ENCODE assay signal across 14 cellular contexts in the genomic region with DNA sequence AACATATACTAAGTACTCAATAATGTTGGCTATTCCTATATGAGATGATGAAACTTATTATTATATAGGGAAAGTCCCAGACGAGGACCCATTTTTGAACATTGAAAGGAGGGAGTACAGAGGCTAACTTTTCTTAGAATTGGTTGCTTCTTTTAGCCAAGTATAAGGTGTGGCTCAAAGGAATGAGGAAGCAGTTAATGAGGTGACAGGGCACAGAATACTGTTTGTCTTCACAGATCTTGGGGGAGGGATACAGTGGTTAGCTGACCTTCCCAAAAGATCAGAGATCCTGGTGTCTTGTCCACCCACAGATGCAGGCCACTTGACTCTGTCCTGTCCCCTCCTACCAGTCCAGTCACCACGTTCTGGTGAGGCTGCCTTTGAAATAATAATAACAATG.
A peak's percentile ranks its signal among the peaks of the same experiment; 100 is the strongest.
DNase-seq lines count a peak whose midpoint lies in the region; ATAC-seq, FAIRE-seq and TF ChIP-seq lines count a peak whose summit lies in the region.
"Had no signal": no experiment of that assay in that cellular context is flagged by ENCODE, and none has a peak within 500 bp of the region (broad histone marks: within the 10 kb centered on the region; RNA-seq: fewer than 3 reads in every experiment).

No MANE protein-coding gene starts in this region.

- H3K27me3 Mint-ChIP-seq in Calu3 (ENCODE audit: unreplicated experiment), result no peaks in the 10 kb centered on the region
- H3K27me3 Mint-ChIP-seq in activated T-cell treated with anti-CD3 and anti-CD28 coated beads, Interleukin-2, amount 50 U/mL, for 4 hours (ENCODE audit: low read depth), result peaks cover 45% of the 10 kb centered on the region
- peaks cover 28% of the 10 kb centered on the region for H3K27me3 Mint-ChIP-seq in activated naive CD8-positive, alpha-beta T cell treated with anti-CD3 and anti-CD28 coated beads for 36 hours

- H3K4me1 ChIP-seq in esophagus (ENCODE audit: control insufficient read depth in 2 of 2, insufficient read depth in 2 of 2, low read length in 1 of 2), result peaks cover 0 to under 1% of the 10 kb centered on the region in 2 donors
- H3K4me1 ChIP-seq in pancreas, result no peaks in the 10 kb centered on the region

- H3K9me3 ChIP-seq in esophagus (ENCODE audit: control insufficient read depth in 2 of 2, insufficient read depth in 1 of 2, low read depth in 1 of 2, low read length in 1 of 2) (no peaks in the 10 kb centered on the region), pancreas (no peaks in the 10 kb centered on the region)
- H3K9me3 ChIP-seq: testis had no signal

- 24 to 25% methylated on average over 2 of the region's 2 CpGs for WGBS in esophagus, 2 donors
- WGBS in pancreas, 2 donors, result 39 to 47% methylated on average over 2 of the region's 2 CpGs

- no peak overlapping the region for H3K4me3 ChIP-seq in esophagus (ENCODE audit: low read depth in 1 of 2, low read length in 2 of 2)
- no peak overlapping the region for H3K4me3 ChIP-seq in pancreas
- H3K4me3 ChIP-seq: coronary artery, testis had no signal

- ATAC-seq in pancreas, result peak in 3 of 4 donors; percentile 43 to 58 (median 43)
- ATAC-seq in HG03354 (IDR thresholded peaks at IDR 0.05; ENCODE audit: poor library complexity, severe bottlenecking, unreplicated experiment), result no peak
- ATAC-seq in GM21576 (IDR thresholded peaks at IDR 0.05; ENCODE audit: unreplicated experiment), result no peak
- no peak for ATAC-seq in activated T-cell treated with anti-CD3 and anti-CD28 coated beads, Interleukin-2, amount 50 U/mL, for 4 hours

- DNase-seq in Calu3 (peak; percentile 56), RCC 7860 (ENCODE audit: low spot score) (peak; percentile 49), pancreas (no peak)
- DNase-seq in activated T-cell treated with anti-CD3 and anti-CD28 coated beads, Interleukin-2, amount 50 U/mL, for 4 hours, result no peak
- DNase-seq in activated naive CD8-positive, alpha-beta T cell treated with anti-CD3 and anti-CD28 coated beads for 36 hours, result no peak
- DNase-seq: DMS153; H7; stimulated activated CD4-positive, alpha-beta T cell treated with anti-CD3 and anti-CD28 coated beads, Interleukin-15, amount 100 ng/mL, for 24 hours; testis had no signal

- no peaks in the 10 kb centered on the region for H3K27me3 ChIP-seq in esophagus (ENCODE audit: control insufficient read depth in 1 of 2, insufficient read depth in 2 of 2, low read length in 2 of 2)
- no peaks in the 10 kb centered on the region for H3K27me3 ChIP-seq in pancreas
- H3K27me3 ChIP-seq: testis had no signal

- FAIRE-seq in RCC 7860 (lab: Jason Lieb, UNC), result peak; percentile 55
- no peak for FAIRE-seq in pancreas (lab: Jason Lieb, UNC)

- H3K4me3 Mint-ChIP-seq in Calu3 (ENCODE audit: low read depth, unreplicated experiment), result no peak overlapping the region
- no peak overlapping the region for H3K4me3 Mint-ChIP-seq in activated T-cell treated with anti-CD3 and anti-CD28 coated beads, Interleukin-2, amount 50 U/mL, for 4 hours
- no peak overlapping the region for H3K4me3 Mint-ChIP-seq in activated naive CD8-positive, alpha-beta T cell treated with anti-CD3 and anti-CD28 coated beads for 36 hours

- H3K9me3 Mint-ChIP-seq in Calu3 (ENCODE audit: low read depth, unreplicated experiment), result peaks cover 3% of the 10 kb centered on the region
- peaks cover 3% of the 10 kb centered on the region for H3K9me3 Mint-ChIP-seq in activated T-cell treated with anti-CD3 and anti-CD28 coated beads, Interleukin-2, amount 50 U/mL, for 4 hours
- H3K9me3 Mint-ChIP-seq in activated naive CD8-positive, alpha-beta T cell treated with anti-CD3 and anti-CD28 coated beads for 36 hours, result no peaks in the 10 kb centered on the region

- intact Hi-C loops in Calu3 (cut with micrococcal nuclease; ENCODE audit: unreplicated experiment), result loop anchor here (2.0 kb wide), 1 partner anchor 52 kb away; no protein-coding TSS in a partner anchor
- intact Hi-C loops in pancreas (cut with DNase I), result no loop called here

- peak overlapping the region; percentile 78 to 95 for H3K27ac ChIP-seq in esophagus (ENCODE audit: low read depth in 2 of 2, low read length in 1 of 2)
- peak overlapping the region in 1 of 4 donors; percentile 55 for H3K27ac ChIP-seq in pancreas
- H3K27ac ChIP-seq: coronary artery, parathyroid adenoma, testis had no signal

- H3K27ac Mint-ChIP-seq in Calu3 (ENCODE audit: unreplicated experiment), result peak overlapping the region; percentile 89
- H3K27ac Mint-ChIP-seq in activated naive CD8-positive, alpha-beta T cell treated with anti-CD3 and anti-CD28 coated beads for 36 hours, result no peak overlapping the region

- H3K36me3 ChIP-seq in esophagus (ENCODE audit: control insufficient read depth in 2 of 2, insufficient read depth in 2 of 2, low read length in 1 of 2), result no peaks in the 10 kb centered on the region
- no peaks in the 10 kb centered on the region for H3K36me3 ChIP-seq in pancreas

- H3K36me3 Mint-ChIP-seq in Calu3 (ENCODE audit: insufficient read depth, unreplicated experiment), result peaks cover 47% of the 10 kb centered on the region
- no peaks in the 10 kb centered on the region for H3K36me3 Mint-ChIP-seq in activated T-cell treated with anti-CD3 and anti-CD28 coated beads, Interleukin-2, amount 50 U/mL, for 4 hours (ENCODE audit: insufficient read depth)
- no peaks in the 10 kb centered on the region for H3K36me3 Mint-ChIP-seq in activated naive CD8-positive, alpha-beta T cell treated with anti-CD3 and anti-CD28 coated beads for 36 hours

- TF ChIP-seq CTCF in Calu3 (IDR thresholded peaks at IDR 0.05; ENCODE audit: unreplicated experiment) (no peak), pancreas (IDR thresholded peaks at IDR 0.05) (no peak)

- H3K4me1 Mint-ChIP-seq in Calu3 (ENCODE audit: low read depth, unreplicated experiment), result peaks cover 82% of the 10 kb centered on the region
- H3K4me1 Mint-ChIP-seq in activated T-cell treated with anti-CD3 and anti-CD28 coated beads, Interleukin-2, amount 50 U/mL, for 4 hours (ENCODE audit: low read depth), result no peaks in the 10 kb centered on the region
- peaks cover 1% of the 10 kb centered on the region for H3K4me1 Mint-ChIP-seq in activated naive CD8-positive, alpha-beta T cell treated with anti-CD3 and anti-CD28 coated beads for 36 hours

- BruUV-seq in Calu3 (replicated peaks; lab: Mats Ljungman, UMichigan), result no TSS peak

- CTCF ChIA-PET in Calu3 (lab: Charles Lee), result interaction anchor here (0.6 to 3.1 kb wide), 12 partner anchors 10 to 1092 kb away, joined by 3 to 20 read pairs (median 8); no protein-coding TSS in a partner anchor

Comparison
In these comparisons a context has a peak if more than half of its experiments do, and no peak if none do; other contexts are left out.
1. DNase-seq: peak in Calu3 (single experiment) and RCC 7860 (single experiment); none in pancreas (0 of 6), activated T-cell treated with anti-CD3 and anti-CD28 coated beads, Interleukin-2, amount 50 U/mL, for 4 hours (single experiment) and activated naive CD8-positive, alpha-beta T cell treated with anti-CD3 and anti-CD28 coated beads for 36 hours (single experiment).
2. ATAC-seq: peak in pancreas (3 of 4); none in HG03354 (single experiment), GM21576 (single experiment) and activated T-cell treated with anti-CD3 and anti-CD28 coated beads, Interleukin-2, amount 50 U/mL, for 4 hours (0 of 2).